Comparison of ENCODE assay signal across 1 cellular context in the genomic region with DNA sequence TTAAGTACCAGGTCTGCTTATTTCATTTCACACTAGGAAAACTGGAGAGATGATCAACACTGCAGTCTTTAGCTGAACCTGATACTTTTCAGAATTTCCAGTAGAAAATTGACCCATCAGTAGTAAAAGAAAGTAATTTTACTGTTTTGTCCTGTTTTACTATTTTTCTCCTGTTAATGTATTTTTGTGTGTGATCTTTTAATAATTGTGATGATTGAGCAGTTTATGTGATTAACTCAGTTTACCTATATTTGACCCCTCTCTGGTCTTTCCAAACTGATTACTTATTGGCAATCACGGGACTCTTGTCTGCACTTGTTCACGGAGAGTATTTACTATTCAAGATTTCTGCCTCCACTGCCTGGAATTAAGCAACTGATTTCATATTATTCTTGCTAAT.
TF ChIP-seq lines count a peak whose summit lies in the region.

No MANE protein-coding gene starts in this region.

TF ChIP-seq in SK-N-SH, 30 proteins besides CTCF, POLR2A, EP300 and RAD21 (continued from another document):
- TF ChIP-seq USF1 (IDR thresholded peaks at IDR 0.05; ENCODE audit: borderline replicate concordance, low read depth) (no peak), NRF1 (IDR thresholded peaks at IDR 0.05; ENCODE audit: low read depth, low read length) (no peak), REST (IDR thresholded peaks at IDR 0.05; ENCODE audit: low read depth, low read length) (no peak), NFIC (IDR thresholded peaks at IDR 0.05; ENCODE audit: borderline replicate concordance) (no peak)
- TF ChIP-seq, protein P1, sequence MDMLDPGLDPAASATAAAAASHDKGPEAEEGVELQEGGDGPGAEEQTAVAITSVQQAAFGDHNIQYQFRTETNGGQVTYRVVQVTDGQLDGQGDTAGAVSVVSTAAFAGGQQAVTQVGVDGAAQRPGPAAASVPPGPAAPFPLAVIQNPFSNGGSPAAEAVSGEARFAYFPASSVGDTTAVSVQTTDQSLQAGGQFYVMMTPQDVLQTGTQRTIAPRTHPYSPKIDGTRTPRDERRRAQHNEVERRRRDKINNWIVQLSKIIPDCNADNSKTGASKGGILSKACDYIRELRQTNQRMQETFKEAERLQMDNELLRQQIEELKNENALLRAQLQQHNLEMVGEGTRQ (IDR thresholded peaks at IDR 0.05; ENCODE audit: borderline replicate concordance, low read depth, low read length), result no peak
